In genomic region chr1:95572002-95572401, GRCh38 we compare ENCODE assay signal across 9 cellular contexts.
"Had no signal": no experiment of that assay in that cellular context is flagged by ENCODE, and none has a peak within 500 bp of the region (broad histone marks: within the 10 kb centered on the region; RNA-seq: fewer than 3 reads in every experiment).

No MANE protein-coding gene starts in this region.

- H3K9ac ChIP-seq: GM23248 had no signal

- ATAC-seq: GM23338, HCT116 had no signal

- H3K4me2 ChIP-seq: GM23338 had no signal

- H3K36me3 ChIP-seq: HAP-1 had no signal

- H2AFZ ChIP-seq: GM23248, GM23338 had no signal

- DNase-seq: GM23248, GOT3, H7, H9, HCEC 1CT, HFFc6 had no signal

- H3K4me1 ChIP-seq: HAP-1 had no signal

- H3K9me3 ChIP-seq: HAP-1 had no signal

- H3K4me3 ChIP-seq: GM23248, GM23338, HAP-1 had no signal

- H3K27ac ChIP-seq: GM23248 had no signal
